ENCODE assay signal across 8 cellular contexts in the genomic region with DNA sequence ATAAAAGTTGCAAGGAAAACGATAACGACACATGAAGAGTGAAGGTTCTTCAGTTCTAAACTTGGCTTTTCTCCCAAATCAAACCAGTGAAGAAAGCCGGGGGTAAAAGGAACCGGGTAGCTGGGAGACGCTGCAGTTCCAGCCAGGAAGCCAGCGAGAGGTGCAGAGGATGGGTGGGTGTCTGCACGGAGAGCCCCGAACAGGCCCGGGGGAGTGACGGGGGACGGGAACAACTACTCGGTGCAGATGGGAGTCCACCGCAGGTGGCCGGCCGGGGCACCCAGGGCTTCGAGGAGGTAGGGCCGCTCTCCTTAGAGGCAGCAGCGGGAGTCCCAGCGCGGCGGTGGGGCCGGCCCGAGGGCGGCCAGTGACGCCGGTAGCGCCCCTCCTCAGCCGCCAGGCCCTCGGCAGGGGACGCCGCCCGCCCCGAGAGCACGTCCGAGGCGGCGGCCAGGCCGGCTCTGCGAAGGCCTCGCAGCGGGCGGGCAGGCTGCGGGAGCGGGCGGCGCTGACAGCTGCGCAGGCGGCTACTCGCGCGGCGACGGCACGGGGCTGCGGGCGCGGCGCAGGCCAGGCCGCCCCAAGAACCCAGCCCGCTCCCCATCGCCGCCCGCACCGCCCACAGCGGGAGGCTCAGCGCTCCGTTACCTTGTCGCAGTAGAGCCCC. TPM values are rescaled to one million over a fixed set of nuclear protein-coding genes. Genes with fewer than 3 reads are reported as not detected.
A peak's percentile ranks its signal among the peaks of the same experiment; 100 is the strongest.
DNase-seq lines count a peak whose midpoint lies in the region; ATAC-seq and TF ChIP-seq lines count a peak whose summit lies in the region.

No MANE protein-coding gene starts in this region.

- peaks cover 51% of the 10 kb centered on the region for H3K4me1 ChIP-seq in CD8-positive, alpha-beta memory T cell (ENCODE audit: insufficient read depth, low read length)
- H3K4me1 ChIP-seq in breast epithelium = peaks cover 6 to 8% of the 10 kb centered on the region in 2 donors

- peak overlapping the region; percentile 96 to 100 (median 98) for H3K4me3 Mint-ChIP-seq in CD8-positive, alpha-beta memory T cell

- no peaks in the 10 kb centered on the region for H3K9me3 ChIP-seq in CD8-positive, alpha-beta memory T cell (ENCODE audit: low read length)
- no peaks in the 10 kb centered on the region for H3K9me3 ChIP-seq in breast epithelium

- intact Hi-C loops in breast epithelium (cut with DNase I; ENCODE audit: low total_unique reads) = no loop called here

- H3K27ac ChIP-seq in CD8-positive, alpha-beta memory T cell (ENCODE audit: low read depth, low read length) = peak overlapping the region; percentile 57
- peak overlapping the region; percentile 98 to 100 for H3K27ac ChIP-seq in breast epithelium

- H3K27ac Mint-ChIP-seq in CD8-positive, alpha-beta memory T cell = peak overlapping the region; percentile 96 to 99 (median 97)

- peak; percentile 51 for ATAC-seq in GM19452 (IDR thresholded peaks at IDR 0.05; ENCODE audit: unreplicated experiment)
- peak; percentile 43 for ATAC-seq in HG03520 (IDR thresholded peaks at IDR 0.05; ENCODE audit: unreplicated experiment)

- TF ChIP-seq CTCF in breast epithelium (IDR thresholded peaks at IDR 0.05) = no peak

- DNase-seq in CD8-positive, alpha-beta memory T cell = peak in 4 of 5 donors; percentile 17 to 63 (median 36)
- peak in 4 of 5 donors; percentile 11 to 36 (median 20) for DNase-seq in T-helper 1 cell
- peak; percentile 21 to 54 for DNase-seq in breast epithelium (ENCODE audit: low spot score in 2 of 2)
- DNase-seq in kidney glomerular epithelial cell (lab: John Stamatoyannopoulos, UW) = peak; percentile 41
- peak; percentile 60 for DNase-seq in stimulated activated CD4-positive, alpha-beta T cell treated with anti-CD3 and anti-CD28 coated beads, Interleukin-15, amount 100 ng/mL, for 24 hours
- DNase-seq in SW 1271 (lab: John Stamatoyannopoulos, UW) = no peak

- H3K9me3 Mint-ChIP-seq in CD8-positive, alpha-beta memory T cell = no peaks in the 10 kb centered on the region

- H3K4me1 Mint-ChIP-seq in CD8-positive, alpha-beta memory T cell = peaks cover 48 to 53% (median 51%) of the 10 kb centered on the region in 3 donors

- POLR2A ChIA-PET in CD8-positive, alpha-beta memory T cell (lab: Charles Lee) = interaction anchor here (1.0 to 2.6 kb wide), 3 partner anchors 27 to 652 kb away, joined by 3 to 14 read pairs (median 5); a partner anchor contains a TSS

- CTCF ChIA-PET in CD8-positive, alpha-beta memory T cell (lab: Charles Lee) = interaction anchor here (0.8 to 1.6 kb wide), 4 partner anchors 28 to 653 kb away, joined by 3 to 7 read pairs (median 4); a partner anchor contains a TSS

- H3K36me3 Mint-ChIP-seq in CD8-positive, alpha-beta memory T cell = peaks cover 0 to 10% (median 0%) of the 10 kb centered on the region in 3 donors

- no peaks in the 10 kb centered on the region for H3K27me3 ChIP-seq in CD8-positive, alpha-beta memory T cell (ENCODE audit: insufficient read depth, low read length, poor library complexity, severe bottlenecking)
- H3K27me3 ChIP-seq in breast epithelium = no peaks in the 10 kb centered on the region

- TF ChIP-seq POLR2A in breast epithelium (IDR thresholded peaks at IDR 0.05) = no peak

- no peaks in the 10 kb centered on the region for H3K36me3 ChIP-seq in CD8-positive, alpha-beta memory T cell (ENCODE audit: insufficient read depth, low read length)
- H3K36me3 ChIP-seq in breast epithelium = no peaks in the 10 kb centered on the region

- no peaks in the 10 kb centered on the region for H3K27me3 Mint-ChIP-seq in CD8-positive, alpha-beta memory T cell

- peak overlapping the region; percentile 52 for H3K4me3 ChIP-seq in CD8-positive, alpha-beta memory T cell (ENCODE audit: low read length)
- H3K4me3 ChIP-seq in breast epithelium = peak overlapping the region; percentile 76 to 94 (median 84)

RNA-seq across cellular contexts. Expression of a gene that starts 0.5 kb away (rescaled TPM):
- total RNA-seq in CD8-positive, alpha-beta memory T cell = 10 to 100 TPM; 25.1 to 27.6 TPM
- polyA plus RNA-seq in CD8-positive, alpha-beta memory T cell = 94.5 TPM
- total RNA-seq in breast epithelium = 100 to 1,000 TPM; 178 to 231 (median 202) TPM

RNA-seq across cellular contexts. Expression of a gene that starts 26.9 kb away (rescaled TPM):
- total RNA-seq in CD8-positive, alpha-beta memory T cell = 10 to 100 TPM; 10.0 to 12.7 TPM
- 80.7 TPM for polyA plus RNA-seq in CD8-positive, alpha-beta memory T cell
- 10 to 100 TPM; 34.7 to 66.9 (median 55.9) TPM for total RNA-seq in breast epithelium

RNA-seq across cellular contexts. Expression of a gene that starts 48.2 kb away (rescaled TPM):
- under 1 TPM; 0.44 to 0.48 TPM for total RNA-seq in CD8-positive, alpha-beta memory T cell
- polyA plus RNA-seq in CD8-positive, alpha-beta memory T cell = 0.39 TPM
- 10 to 100 TPM in 1 of 3 donors, 1 to 10 TPM in 2; 6.4 to 16.6 (median 7.5) TPM for total RNA-seq in breast epithelium

Comparison
In these comparisons a context has a peak if more than half of its experiments do, and no peak if none do; other contexts are left out.
1. DNase-seq: peak in CD8-positive, alpha-beta memory T cell (4 of 5), T-helper 1 cell (4 of 5), breast epithelium (2 of 2), kidney glomerular epithelial cell (single experiment) and stimulated activated CD4-positive, alpha-beta T cell treated with anti-CD3 and anti-CD28 coated beads, Interleukin-15, amount 100 ng/mL, for 24 hours (single experiment); none in SW 1271 (0 of 2).
2. RNA of a gene that starts 0.5 kb away (total RNA-seq): 178 to 231 TPM in breast epithelium; 25.1 to 27.6 TPM in CD8-positive, alpha-beta memory T cell; every median in the first group is over 4 times any median in the second.
3. RNA of a gene that starts 48.2 kb away (total RNA-seq): 6.4 to 16.6 TPM in breast epithelium; 0.44 to 0.48 TPM in CD8-positive, alpha-beta memory T cell; every median in the first group is over 4 times any median in the second.